ENCODE assay signal across 8 cellular contexts in genomic region chr20:43949741-43950618, GRCh38. TPM values are rescaled to one million over a fixed set of nuclear protein-coding genes. Genes with fewer than 3 reads are reported as not detected.
A peak's percentile ranks its signal among the peaks of the same experiment; 100 is the strongest.
DNase-seq lines count a peak whose midpoint lies in the region; ATAC-seq lines count a peak whose summit lies in the region.

No MANE protein-coding gene starts in this region.

- DNase-seq in GM19240 (ENCODE audit: insufficient read length, low spot score) (peak; percentile 39), HT-29 (ENCODE audit: low spot score) (peak; percentile 71), NCI-H526 (lab: John Stamatoyannopoulos, UW) (no peak), NCI-H446 treated with DMSO at 0.1 percent for 48 hours (lab: John Stamatoyannopoulos, UW) (no peak)
- DNase-seq in activated CD4-positive, alpha-beta T cell treated with anti-CD3 and anti-CD28 coated beads for 4 hours: peak; percentile 44 to 52
- peak; percentile 37 to 47 for DNase-seq in stimulated activated CD8-positive, alpha-beta memory T cell treated with anti-CD3 and anti-CD28 coated beads, Interleukin-4, amount 100 ng/mL, for 4 hours (ENCODE audit: low read depth in 2 of 2, low spot score in 1 of 2)

- peak; percentile 30 for ATAC-seq in esophagus mucosa
- no peak for ATAC-seq in GM19023 (IDR thresholded peaks at IDR 0.05; ENCODE audit: unreplicated experiment)

RNA-seq across cellular contexts. Expression of gene TOX2, which starts 35.3 kb away (rescaled TPM):
- 0.18 and 1.9 TPM in 2 replicates for total RNA-seq in HT-29 (2014; rRNA removed; shearing (Covaris generic))
- 1.2 TPM for total RNA-seq in esophagus mucosa

Comparison
In these comparisons a context has a peak if more than half of its experiments do, and no peak if none do; other contexts are left out.
1. DNase-seq: peak in GM19240 (single experiment), HT-29 (single experiment), activated CD4-positive, alpha-beta T cell treated with anti-CD3 and anti-CD28 coated beads for 4 hours (2 of 2) and stimulated activated CD8-positive, alpha-beta memory T cell treated with anti-CD3 and anti-CD28 coated beads, Interleukin-4, amount 100 ng/mL, for 4 hours (2 of 2); none in NCI-H526 (0 of 2) and NCI-H446 treated with DMSO at 0.1 percent for 48 hours (single experiment).